ENCODE assay signal across 16 cellular contexts in the genomic region with DNA sequence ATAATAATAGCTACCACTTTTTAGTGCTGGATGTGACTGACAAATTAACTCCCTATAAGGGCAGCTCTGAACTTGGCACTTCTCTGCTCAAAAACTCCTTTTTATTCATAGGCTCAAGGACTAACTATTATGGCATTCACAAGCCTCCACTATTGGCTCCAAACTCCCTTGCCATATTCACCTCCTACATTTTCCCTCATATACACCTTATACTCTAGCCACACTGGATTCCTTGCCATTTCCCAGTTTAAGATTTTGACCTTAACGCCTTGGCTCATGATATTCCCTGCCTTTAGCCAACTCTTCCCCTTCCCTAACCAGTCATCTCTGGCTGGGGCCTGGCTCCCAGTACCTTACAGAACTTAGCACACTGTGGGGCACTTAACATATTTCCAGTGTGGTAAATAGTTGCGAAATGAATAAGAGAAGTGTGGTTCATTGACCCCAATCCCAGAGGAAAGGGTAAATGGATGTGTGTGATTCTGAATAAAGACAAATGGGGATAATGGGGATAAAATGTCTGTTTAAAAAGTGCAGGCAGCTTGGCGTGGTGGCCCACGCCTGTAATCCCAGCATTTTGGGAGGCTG. TPM values are rescaled to one million over a fixed set of nuclear protein-coding genes. Genes with fewer than 3 reads are reported as not detected.
DNase-seq lines count a peak whose midpoint lies in the region; ATAC-seq, FAIRE-seq and TF ChIP-seq lines count a peak whose summit lies in the region.
"Had no signal": no experiment of that assay in that cellular context is flagged by ENCODE, and none has a peak within 500 bp of the region (broad histone marks: within the 10 kb centered on the region; RNA-seq: fewer than 3 reads in every experiment).

No MANE protein-coding gene starts in this region.

- no peak overlapping the region for H3K4ac ChIP-seq in H1 (replicated peaks; ENCODE audit: insufficient read length, low read depth, low read length)

- H4K8ac ChIP-seq in H1 (ENCODE audit: extremely low read depth, insufficient read depth, low read length), result no peak overlapping the region

- ATAC-seq in CD8-positive, alpha-beta T cell, result no peak
- no peak for ATAC-seq in naive thymus-derived CD8-positive, alpha-beta T cell
- ATAC-seq in body of pancreas, result no peak
- ATAC-seq: GM12878, GM23338 had no signal

- H2BK5ac ChIP-seq in H1 (ENCODE audit: low read depth, low read length), result no peak overlapping the region

- H3K9me3 Mint-ChIP-seq in CD8-positive, alpha-beta T cell, result no peaks in the 10 kb centered on the region
- H3K9me3 Mint-ChIP-seq in naive thymus-derived CD8-positive, alpha-beta T cell, result no peaks in the 10 kb centered on the region
- H3K9me3 Mint-ChIP-seq: GM23338 had no signal

- TF ChIP-seq POLR2A in NB4 (IDR thresholded peaks at IDR 0.05; ENCODE audit: extremely low read depth, insufficient read length) (no peak), H1 (IDR thresholded peaks at IDR 0.05; ENCODE audit: control extremely low read depth in 1 of 2, low read depth in 2 of 2, low read length in 2 of 2) (no peak), body of pancreas (IDR thresholded peaks at IDR 0.05) (no peak), sigmoid colon (IDR thresholded peaks at IDR 0.05) (no peak)

- no peak overlapping the region for H3K4me3 Mint-ChIP-seq in CD8-positive, alpha-beta T cell
- H3K4me3 Mint-ChIP-seq in naive thymus-derived CD8-positive, alpha-beta T cell, result no peak overlapping the region
- H3K4me3 Mint-ChIP-seq: GM23338 had no signal

- H2AFZ ChIP-seq in H1 (ENCODE audit: low read length), result peak overlapping the region; percentile 9; the same call in 1 of the 2 replicates
- H2AFZ ChIP-seq: GM23338 had no signal

- H3K56ac ChIP-seq in H1 (replicated peaks; ENCODE audit: insufficient read length, low read depth, low read length), result no peak overlapping the region

- H3K4me1 ChIP-seq in CD8-positive, alpha-beta T cell (ENCODE audit: insufficient read depth, low read length), result peaks cover 9% of the 10 kb centered on the region
- H3K4me1 ChIP-seq in H1 (replicated peaks in 1 of 4; ENCODE audit: control insufficient read depth in 3 of 4, insufficient read depth in 4 of 4, low read length in 3 of 4) (peaks cover 0 to 7% (median 0%) of the 10 kb centered on the region in 4 experiments; a peak in 1 of 7 replicates), body of pancreas (peaks cover 2% of the 10 kb centered on the region), sigmoid colon (peaks cover 0 to 20% (median 12%) of the 10 kb centered on the region in 4 donors)

- no peak overlapping the region for H3K4me2 ChIP-seq in H1 (ENCODE audit: insufficient read depth in 1 of 2, low read depth in 2 of 2, low read length in 2 of 2)
- H3K4me2 ChIP-seq: GM23338 had no signal

- H3K27ac ChIP-seq in CD8-positive, alpha-beta T cell (ENCODE audit: low read depth, low read length), result no peak overlapping the region
- no peak overlapping the region for H3K27ac ChIP-seq in H1 (ENCODE audit: low read depth, low read length)
- no peak overlapping the region for H3K27ac ChIP-seq in body of pancreas
- H3K27ac ChIP-seq in sigmoid colon, result no peak overlapping the region
- H3K27ac ChIP-seq in WERI-Rb-1, result no peak overlapping the region
- H3K27ac ChIP-seq: HL-60 had no signal

- peaks cover 15% of the 10 kb centered on the region for H3K4me1 Mint-ChIP-seq in CD8-positive, alpha-beta T cell (ENCODE audit: low read depth)
- H3K4me1 Mint-ChIP-seq in naive thymus-derived CD8-positive, alpha-beta T cell, result peaks cover 11 to 34% (median 18%) of the 10 kb centered on the region in 4 donors

- peak overlapping the region; percentile 59 for H2BK120ac ChIP-seq in H1 (replicated peaks; ENCODE audit: low read depth, low read length)

- H3K18ac ChIP-seq in H1 (ENCODE audit: extremely low read depth, low read length), result no peak overlapping the region

- H3K9ac ChIP-seq in H1 (replicated peaks in 1 of 4; ENCODE audit: extremely low read depth in 1 of 4, low read depth in 3 of 4, low read length in 3 of 4), result no peak overlapping the region

- H3K9me3 ChIP-seq in CD8-positive, alpha-beta T cell (ENCODE audit: low read length), result no peaks in the 10 kb centered on the region
- H3K9me3 ChIP-seq in H1 (ENCODE audit: insufficient read depth in 2 of 2, low read depth in 1 of 2, low read length in 1 of 2) (no peaks in the 10 kb centered on the region), body of pancreas (no peaks in the 10 kb centered on the region), sigmoid colon (no peaks in the 10 kb centered on the region), WERI-Rb-1 (ENCODE audit: severe bottlenecking) (no peaks in the 10 kb centered on the region)

- no peaks in the 10 kb centered on the region for H3K27me3 ChIP-seq in CD8-positive, alpha-beta T cell (ENCODE audit: insufficient read depth, low read length)
- H3K27me3 ChIP-seq in H1 (replicated peaks in 1 of 4; ENCODE audit: control insufficient read depth in 3 of 4, extremely low read depth in 1 of 4, insufficient read depth in 3 of 4, low read length in 3 of 4) (no peaks in the 10 kb centered on the region), body of pancreas (no peaks in the 10 kb centered on the region), sigmoid colon (no peaks in the 10 kb centered on the region), WERI-Rb-1 (ENCODE audit: insufficient read depth, low read depth, severe bottlenecking) (no peaks in the 10 kb centered on the region)

- no peaks in the 10 kb centered on the region for H3K36me3 ChIP-seq in CD8-positive, alpha-beta T cell (ENCODE audit: insufficient read depth, low read length)
- H3K36me3 ChIP-seq in H1 (ENCODE audit: control insufficient read depth in 2 of 4, insufficient read depth in 4 of 4, low read length in 3 of 4), result no peaks in the 10 kb centered on the region
- no peaks in the 10 kb centered on the region for H3K36me3 ChIP-seq in body of pancreas (replicated peaks in 1 of 2; ENCODE audit: insufficient read depth in 1 of 2, low read depth in 2 of 2)
- no peaks in the 10 kb centered on the region for H3K36me3 ChIP-seq in sigmoid colon
- no peaks in the 10 kb centered on the region for H3K36me3 ChIP-seq in WERI-Rb-1

- 0 out of 2 replicates have a peak overlapping the region, but pooled peaks have one; percentile 67 for H2BK20ac ChIP-seq in H1 (ENCODE audit: low read length)

- no peak for TF ChIP-seq RAD21 in H1 (IDR thresholded peaks at IDR 0.05 in 1 of 2, conservative IDR thresholded peaks at IDR 0.05 in 1 of 2; ENCODE audit: low read depth in 2 of 2, low read length in 2 of 2)

- no peaks in the 10 kb centered on the region for H3K36me3 Mint-ChIP-seq in CD8-positive, alpha-beta T cell
- no peaks in the 10 kb centered on the region for H3K36me3 Mint-ChIP-seq in naive thymus-derived CD8-positive, alpha-beta T cell

- no peak for FAIRE-seq in H1 (lab: Jason Lieb, UNC)
- FAIRE-seq: GM12878, HTR-8/SVneo had no signal

- H3K23me2 ChIP-seq in H1 (ENCODE audit: low read depth, low read length), result no peaks in the 10 kb centered on the region

- peak overlapping the region; percentile 70 for H3K27ac Mint-ChIP-seq in CD8-positive, alpha-beta T cell
- H3K27ac Mint-ChIP-seq in naive thymus-derived CD8-positive, alpha-beta T cell, result peak overlapping the region in 8 of 10 donors; percentile 2 to 80 (median 34)
- H3K27ac Mint-ChIP-seq: GM23338 had no signal

- no peak overlapping the region for H4K5ac ChIP-seq in H1 (ENCODE audit: insufficient read length, low read depth, low read length)

- DNase-seq in CD8-positive, alpha-beta T cell, result no peak
- DNase-seq in NB4 (ENCODE audit: low read depth) (peak; percentile 27), H1 (ENCODE audit: low read depth in 1 of 2, low spot score in 2 of 2) (no peak), body of pancreas (no peak), sigmoid colon (no peak), WERI-Rb-1 (no peak)
- DNase-seq in naive thymus-derived CD8-positive, alpha-beta T cell, result no peak
- DNase-seq: DND-41, GDM1, NCI-H1092, NCI-H1694, NCI-H510A treated with DMSO at 0.1 percent for 48 hours had no signal

- no peak for TF ChIP-seq CTCF in CD8-positive, alpha-beta T cell (IDR thresholded peaks at IDR 0.05)
- TF ChIP-seq CTCF in NB4 (IDR thresholded peaks at IDR 0.05; ENCODE audit: low read depth, low read length) (no peak), H1 (IDR thresholded peaks at IDR 0.05; ENCODE audit: control extremely low read depth in 1 of 3, insufficient read depth in 1 of 3, low read depth in 1 of 3, low read length in 3 of 3) (no peak), body of pancreas (IDR thresholded peaks at IDR 0.05) (no peak), sigmoid colon (IDR thresholded peaks at IDR 0.05) (no peak), WERI-Rb-1 (IDR thresholded peaks at IDR 0.05; ENCODE audit: low read depth, low read length) (no peak)

- no peaks in the 10 kb centered on the region for H3K79me2 ChIP-seq in H1 (ENCODE audit: control insufficient read depth in 1 of 2, insufficient read depth in 2 of 2, low read length in 2 of 2)

- WGBS in H1 (ENCODE audit: extremely low coverage in 1 of 2, insufficient coverage in 1 of 2, insufficient read length in 1 of 2, insufficient replicate concordance in 2 of 2, low coverage in 1 of 2, low lambda C conversion rate in 2 of 2, missing lambda C conversion rate in 1 of 2), 2 experiments, result 90% methylated on average over 4 of the region's 4 CpGs; no CpG with 5 or more reads in 1 of the 2 experiments
- 71 to 88% methylated on average over 4 of the region's 4 CpGs for WGBS in body of pancreas, 2 donors
- WGBS in sigmoid colon, 2 donors, result 94 to 95% methylated on average over 4 of the region's 4 CpGs

- no peak overlapping the region for H2AK5ac ChIP-seq in H1 (ENCODE audit: low read depth, low read length)

- no peaks in the 10 kb centered on the region for H3K27me3 Mint-ChIP-seq in CD8-positive, alpha-beta T cell (ENCODE audit: low read depth)
- no peaks in the 10 kb centered on the region for H3K27me3 Mint-ChIP-seq in naive thymus-derived CD8-positive, alpha-beta T cell

- H3K14ac ChIP-seq in H1 (ENCODE audit: insufficient read length), result no peak overlapping the region

- H2BK15ac ChIP-seq in H1 (ENCODE audit: low read length), result no peak overlapping the region

- no peak overlapping the region for H3K4me3 ChIP-seq in CD8-positive, alpha-beta T cell (ENCODE audit: low read depth, low read length)
- H3K4me3 ChIP-seq in NB4 (ENCODE audit: low read depth, low read length) (no peak overlapping the region), H1 (ENCODE audit: extremely low read depth in 1 of 4, insufficient read depth in 2 of 4, low read depth in 3 of 4, low read length in 4 of 4) (no peak overlapping the region), body of pancreas (no peak overlapping the region), sigmoid colon (no peak overlapping the region), WERI-Rb-1 (ENCODE audit: low read depth, low read length) (no peak overlapping the region)
- H3K4me3 ChIP-seq: GM12878, GM23338 had no signal

- intact Hi-C loops in CD8-positive, alpha-beta T cell (cut with DNase I, micrococcal nuclease), result no loop called here
- intact Hi-C loops in body of pancreas (cut with DNase I) (no loop called here), sigmoid colon (cut with DNase I) (no loop called here)

- POLR2A ChIA-PET in CD8-positive, alpha-beta T cell (lab: Charles Lee), result interaction anchor here (0.6 to 0.9 kb wide), 2 partner anchors 33 to 121 kb away, joined by 3 read pairs; no protein-coding TSS in a partner anchor
- POLR2A ChIA-PET in H1 (lab: Charles Lee; ENCODE audit: partially characterized antibody), result no interaction called here
- POLR2A ChIA-PET in naive thymus-derived CD8-positive, alpha-beta T cell (lab: Charles Lee), result interaction anchor here (1.6 to 12.0 kb wide), 2 partner anchors 16 to 38 kb away, joined by 5 to 124 read pairs; a partner anchor contains a TSS

- H3K23ac ChIP-seq in H1 (ENCODE audit: insufficient read length), result no peak overlapping the region

- CTCF ChIA-PET in CD8-positive, alpha-beta T cell (lab: Charles Lee), result no interaction called here
- CTCF ChIA-PET in H1 (lab: Charles Lee; ENCODE audit: partially characterized antibody), result interaction anchor here (1.2 kb wide), 1 partner anchor 89 kb away, joined by 3 read pairs; no protein-coding TSS in a partner anchor

- no peak for TF ChIP-seq EP300 in H1 (IDR thresholded peaks at IDR 0.05; ENCODE audit: borderline replicate concordance in 1 of 2, low read depth in 2 of 2, low read length in 2 of 2)
- TF ChIP-seq EP300 in sigmoid colon (IDR thresholded peaks at IDR 0.05), result no peak

- no peak overlapping the region for H2BK12ac ChIP-seq in H1 (ENCODE audit: low read depth, low read length)

- no peaks in the 10 kb centered on the region for H4K20me1 ChIP-seq in H1 (replicated peaks in 1 of 2; ENCODE audit: control insufficient read depth in 1 of 2, insufficient read depth in 2 of 2, low read length in 2 of 2)

- no peak overlapping the region for H4K91ac ChIP-seq in H1 (replicated peaks; ENCODE audit: insufficient read length, low read length)

- no peaks in the 10 kb centered on the region for H3K79me1 ChIP-seq in H1 (ENCODE audit: low read depth, low read length)

RNA-seq across cellular contexts. Expression of a gene that starts 40.0 kb away (rescaled TPM):
- 100 to 1,000 TPM; 170 TPM for total RNA-seq in CD8-positive, alpha-beta T cell
- 65.5 and 66.6 TPM in 2 replicates for total RNA-seq in H1 (2021; fragmentation: NEBNext Ultra II Directional; extraction: Animal tissue kit (Norgen Biotek cat#: 25700))
- 38.1 and 90.3 TPM in 2 replicates for polyA plus RNA-seq in H1 (2011; rRNA removed)
- 40.1 TPM for polyA plus RNA-seq in H1 (2011; cell fraction: cytosol; rRNA removed)
- polyA plus RNA-seq in H1 (2011; cell fraction: nucleus; rRNA removed), result 217 TPM
- 27.0 to 38.1 TPM (median 34.7 TPM) in 4 replicates for polyA plus RNA-seq in H1 (2012, experiment 1 of 2)
- polyA plus RNA-seq in H1 (2012, experiment 2 of 2), result 2.3 TPM
- 45.2 TPM for polyA plus RNA-seq in H1 (2013, experiment 1 of 2)
- 33.1 TPM for polyA plus RNA-seq in H1 (2013, experiment 2 of 2)
- polyA minus RNA-seq in H1 (2011; rRNA and poly(A)+ RNA removed), result 340 and 508 TPM in 2 replicates
- polyA minus RNA-seq in H1 (2011; cell fraction: cytosol; rRNA and poly(A)+ RNA removed), result 105 TPM
- polyA minus RNA-seq in H1 (2011; cell fraction: nucleus; rRNA and poly(A)+ RNA removed), result 189 TPM
- total RNA-seq in naive thymus-derived CD8-positive, alpha-beta T cell, result 100 to 1,000 TPM; 414 to 419 TPM
- polyA plus RNA-seq in naive thymus-derived CD8-positive, alpha-beta T cell, result 100 to 1,000 TPM; 157 to 230 (median 158) TPM
- 10 to 100 TPM; 25.1 to 26.5 TPM for total RNA-seq in body of pancreas
- total RNA-seq in sigmoid colon, result 10 to 100 TPM in 3 of 4 donors, 1 to 10 TPM in 1; 8.1 to 17.1 (median 14.2) TPM
- 10 to 100 TPM in 1 of 3 donors, 1 to 10 TPM in 2; 3.2 to 19.8 (median 3.6) TPM for polyA plus RNA-seq in sigmoid colon
